2 cellular contexts compared by ENCODE assay signal in genomic region chr16:13390986-13391305, GRCh38.
A peak's percentile ranks its signal among the peaks of the same experiment; 100 is the strongest.
TF ChIP-seq lines count a peak whose summit lies in the region.

No MANE protein-coding gene starts in this region.

TF ChIP-seq in HepG2, 621 proteins besides CTCF, POLR2A, EP300 and RAD21:
- TF ChIP-seq FOXP1 (IDR thresholded peaks at IDR 0.05) (0 out of 2 replicates have a peak, but pooled peaks have one; percentile 11), FOXP1 (CRISPR knock-in tag; IDR thresholded peaks at IDR 0.05) (no peak), PLRG1 (conservative IDR thresholded peaks at IDR 0.05) (0 out of 2 replicates have a peak, but pooled peaks have one; percentile 71), NR2F6 (IDR thresholded peaks at IDR 0.05) (no peak), NR2F6 (CRISPR knock-in tag; IDR thresholded peaks at IDR 0.05) (no peak)

TF ChIP-seq in GM12878, 131 proteins besides CTCF, POLR2A, EP300 and RAD21:
- TF ChIP-seq, protein P1, sequence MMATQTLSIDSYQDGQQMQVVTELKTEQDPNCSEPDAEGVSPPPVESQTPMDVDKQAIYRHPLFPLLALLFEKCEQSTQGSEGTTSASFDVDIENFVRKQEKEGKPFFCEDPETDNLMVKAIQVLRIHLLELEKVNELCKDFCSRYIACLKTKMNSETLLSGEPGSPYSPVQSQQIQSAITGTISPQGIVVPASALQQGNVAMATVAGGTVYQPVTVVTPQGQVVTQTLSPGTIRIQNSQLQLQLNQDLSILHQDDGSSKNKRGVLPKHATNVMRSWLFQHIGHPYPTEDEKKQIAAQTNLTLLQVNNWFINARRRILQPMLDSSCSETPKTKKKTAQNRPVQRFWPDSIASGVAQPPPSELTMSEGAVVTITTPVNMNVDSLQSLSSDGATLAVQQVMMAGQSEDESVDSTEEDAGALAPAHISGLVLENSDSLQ (IDR thresholded peaks at IDR 0.05): 0 out of 2 replicates have a peak, but pooled peaks have one; percentile 29
- TF ChIP-seq DPF2 (IDR thresholded peaks at IDR 0.05) (no peak), HDGF (IDR thresholded peaks at IDR 0.05) (peak; percentile 60; the same call in 1 of the 2 replicates), YBX1 (IDR thresholded peaks at IDR 0.05) (peak; percentile 55; the same call in 1 of the 2 replicates)
